In genomic region chr6:18099501-18099900, GRCh38 we compare ENCODE assay signal across 19 cellular contexts. TPM values are rescaled to one million over a fixed set of nuclear protein-coding genes. Genes with fewer than 3 reads are reported as not detected.
DNase-seq lines count a peak whose midpoint lies in the region; FAIRE-seq and TF ChIP-seq lines count a peak whose summit lies in the region.
"Had no signal": no experiment of that assay in that cellular context is flagged by ENCODE, and none has a peak within 500 bp of the region (broad histone marks: within the 10 kb centered on the region; RNA-seq: fewer than 3 reads in every experiment).

No MANE protein-coding gene starts in this region.

- no peak overlapping the region for H3K27ac Mint-ChIP-seq in glutamatergic neuron (ENCODE audit: unreplicated experiment)

- DNase-seq in Daoy (ENCODE audit: low read depth), result peak; percentile 14
- DNase-seq in NCI-H526 treated with DMSO at 0.1 percent for 48 hours (lab: John Stamatoyannopoulos, UW), result peak; percentile 15
- peak; percentile 58 for DNase-seq in bronchial epithelial cell (ENCODE audit: low read depth)
- DNase-seq in myocyte (ENCODE audit: low read depth), result peak; percentile 29
- DNase-seq in uterus, result no peak
- DNase-seq in nucleus accumbens (lab: John Stamatoyannopoulos, UW), result no peak
- DNase-seq in glutamatergic neuron, result no peak
- no peak for DNase-seq in GF-D8 (lab: John Stamatoyannopoulos, UW)
- DNase-seq: KG1, MG63, NCI-H1092 treated with DMSO at 0.1 percent for 48 hours, NCI-H345, NCI-H69 had no signal

- H3K27ac ChIP-seq in uterus, result no peak overlapping the region
- H3K27ac ChIP-seq: A549, RWPE1, SJSA1 had no signal

- TF ChIP-seq POLR2A in uterus (IDR thresholded peaks at IDR 0.05), result no peak

- H3K4me3 Mint-ChIP-seq in glutamatergic neuron (ENCODE audit: unreplicated experiment), result no peak overlapping the region

- H3K4me1 Mint-ChIP-seq in glutamatergic neuron (ENCODE audit: low read depth, unreplicated experiment), result no peaks in the 10 kb centered on the region

- no peak for FAIRE-seq in bronchial epithelial cell (lab: Jason Lieb, UNC)
- FAIRE-seq: A549, GM19239 had no signal

- H3K27me3 Mint-ChIP-seq in glutamatergic neuron (ENCODE audit: unreplicated experiment), result peaks cover 3% of the 10 kb centered on the region

- no peak overlapping the region for H3K4me3 ChIP-seq in bronchial epithelial cell (ENCODE audit: low read depth, low read length)
- no peak overlapping the region for H3K4me3 ChIP-seq in uterus
- H3K4me3 ChIP-seq: A549, HAP-1, MG63, SJSA1 had no signal

- intact Hi-C loops in uterus (cut with DNase I; ENCODE audit: low total_unique reads), result no loop called here

- H3K36me3 ChIP-seq in bronchial epithelial cell (ENCODE audit: control insufficient read depth, insufficient read depth, low read length) (no peaks in the 10 kb centered on the region), uterus (no peaks in the 10 kb centered on the region)
- H3K36me3 ChIP-seq: HAP-1, MG63, SJSA1 had no signal

- H3K27me3 ChIP-seq in bronchial epithelial cell (ENCODE audit: control insufficient read depth, insufficient read depth, low read length), result no peaks in the 10 kb centered on the region
- H3K27me3 ChIP-seq in uterus, result no peaks in the 10 kb centered on the region
- H3K27me3 ChIP-seq: MG63, SJSA1 had no signal

- peaks cover 6% of the 10 kb centered on the region for H3K36me3 Mint-ChIP-seq in glutamatergic neuron (ENCODE audit: unreplicated experiment)

- no peaks in the 10 kb centered on the region for H3K4me1 ChIP-seq in uterus
- H3K4me1 ChIP-seq: A549, HAP-1 had no signal

- peaks cover 2% of the 10 kb centered on the region for H3K9me3 Mint-ChIP-seq in glutamatergic neuron (ENCODE audit: unreplicated experiment)

- TF ChIP-seq CTCF in bronchial epithelial cell (IDR thresholded peaks at IDR 0.05; ENCODE audit: insufficient read depth, low read length, severe bottlenecking) (no peak), uterus (IDR thresholded peaks at IDR 0.05) (no peak), glutamatergic neuron (IDR thresholded peaks at IDR 0.05; ENCODE audit: partially characterized antibody, unreplicated experiment) (no peak)

- H3K9me3 ChIP-seq in uterus, result no peaks in the 10 kb centered on the region
- H3K9me3 ChIP-seq: A549, HAP-1, MG63, SJSA1 had no signal

RNA-seq across cellular contexts. Expression of gene NHLRC1, which starts 23.0 kb away (rescaled TPM):
- total RNA-seq in Daoy (2014; rRNA removed; shearing (Covaris generic)), result 2.6 and 2.7 TPM in 2 replicates
- total RNA-seq in bronchial epithelial cell (1.6 and 1.8 TPM in 2 replicates), myocyte (3.4 and 4.1 TPM in 2 replicates), uterus (1 to 10 TPM in 2 of 4 donors, not detected in 2; 1.4 to 2.3 TPM), glutamatergic neuron (ENCODE audit: unreplicated experiment) (0.17 TPM)
- 3.1 TPM for polyA plus RNA-seq in myocyte (2012)
- total RNA-seq: OCI-LY7 had no signal

RNA-seq across cellular contexts. Expression of gene TPMT, which starts 55.4 kb away (rescaled TPM):
- total RNA-seq in Daoy (2014; rRNA removed; shearing (Covaris generic)), result 26.7 and 34.1 TPM in 2 replicates
- total RNA-seq in bronchial epithelial cell (18.2 and 35.7 TPM in 2 replicates), myocyte (8.3 and 13.2 TPM in 2 replicates), uterus (10 to 100 TPM in 1 of 4 donors, 1 to 10 TPM in 3; 5.9 to 11.4 (median 6.6) TPM), glutamatergic neuron (ENCODE audit: unreplicated experiment) (3.4 TPM)
- 8.8 TPM for polyA plus RNA-seq in myocyte (2012)

RNA-seq across cellular contexts. Expression of gene KDM1B, which starts 55.7 kb away (rescaled TPM):
- 14.3 and 17.4 TPM in 2 replicates for total RNA-seq in Daoy (2014; rRNA removed; shearing (Covaris generic))
- 21.1 and 34.1 TPM in 2 replicates for total RNA-seq in bronchial epithelial cell
- total RNA-seq in myocyte, result 13.9 and 18.5 TPM in 2 replicates
- polyA plus RNA-seq in myocyte (2012), result 18.9 TPM
- total RNA-seq in uterus, result 10 to 100 TPM; 10.6 to 24.7 (median 14.0) TPM
- 21.1 TPM for total RNA-seq in glutamatergic neuron (ENCODE audit: unreplicated experiment)

Comparison
In these comparisons a context has a peak if more than half of its experiments do, and no peak if none do; other contexts are left out.
1. DNase-seq: peak in Daoy (single experiment), NCI-H526 treated with DMSO at 0.1 percent for 48 hours (single experiment), bronchial epithelial cell (single experiment) and myocyte (single experiment); none in uterus (0 of 2), nucleus accumbens (0 of 56), glutamatergic neuron (single experiment) and GF-D8 (single experiment).